In the genomic region with DNA sequence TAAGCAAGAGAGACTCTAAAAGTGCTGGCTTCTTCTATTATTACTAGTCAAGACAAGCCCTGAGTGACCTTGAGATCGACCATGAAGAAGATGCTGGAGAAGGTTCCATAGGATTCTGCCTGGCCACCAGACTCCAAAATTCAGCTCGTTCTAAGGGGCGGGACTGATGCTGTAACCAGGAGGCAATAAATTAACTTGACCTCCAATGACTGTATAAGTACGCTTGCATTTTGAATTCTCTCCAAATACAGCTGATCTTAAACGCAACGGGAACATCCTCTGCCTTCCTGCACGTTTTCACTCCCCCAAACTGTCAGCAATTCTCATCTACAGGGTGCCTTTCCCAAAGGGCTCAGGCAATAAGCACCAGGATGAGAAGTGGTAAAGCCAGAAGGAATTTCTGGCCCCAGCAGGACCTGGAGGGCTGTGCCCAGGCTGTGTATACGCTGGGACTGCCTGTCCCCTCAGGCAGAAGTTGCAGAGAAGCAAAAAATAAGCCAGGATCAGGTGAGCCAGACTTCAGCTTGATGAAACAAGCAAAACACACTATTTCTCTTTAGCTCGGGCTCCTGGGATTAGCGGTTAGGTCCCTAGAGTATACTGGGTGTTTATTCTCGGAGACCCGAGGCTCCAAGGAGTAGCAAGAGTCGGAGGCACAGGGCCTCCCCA, we compare ENCODE assay signal across 19 cellular contexts.
A peak's percentile ranks its signal among the peaks of the same experiment; 100 is the strongest.
DNase-seq lines count a peak whose midpoint lies in the region; ATAC-seq, FAIRE-seq and TF ChIP-seq lines count a peak whose summit lies in the region.
"Had no signal": no experiment of that assay in that cellular context is flagged by ENCODE, and none has a peak within 500 bp of the region (broad histone marks: within the 10 kb centered on the region; RNA-seq: fewer than 3 reads in every experiment).

No MANE protein-coding gene starts in this region.

- H3K27ac Mint-ChIP-seq in GM23338 (no peak overlapping the region), neural progenitor cell (no peak overlapping the region)
- H3K27ac Mint-ChIP-seq: CD8-positive, alpha-beta T cell had no signal

- H3K79me2 ChIP-seq in GM23338 (replicated peaks; ENCODE audit: insufficient read depth): no peaks in the 10 kb centered on the region
- no peaks in the 10 kb centered on the region for H3K79me2 ChIP-seq in H1 (ENCODE audit: control insufficient read depth in 1 of 2, insufficient read depth in 2 of 2, low read length in 2 of 2)
- H3K79me2 ChIP-seq in neural progenitor cell (ENCODE audit: low read depth): no peaks in the 10 kb centered on the region

- no peak overlapping the region for H2BK12ac ChIP-seq in H1 (ENCODE audit: low read depth, low read length)

- H2AK5ac ChIP-seq in H1 (ENCODE audit: low read depth, low read length): no peak overlapping the region

- H3K4me3 Mint-ChIP-seq in GM23338 (no peak overlapping the region), neural progenitor cell (no peak overlapping the region)
- H3K4me3 Mint-ChIP-seq: CD8-positive, alpha-beta T cell had no signal

- no peak for FAIRE-seq in H1 (lab: Jason Lieb, UNC)
- FAIRE-seq: GM12891, H54 had no signal

- no peak for TF ChIP-seq POLR2A in H1 (IDR thresholded peaks at IDR 0.05; ENCODE audit: control extremely low read depth in 1 of 2, low read depth in 2 of 2, low read length in 2 of 2)

- no peak overlapping the region for H4K8ac ChIP-seq in H1 (ENCODE audit: extremely low read depth, insufficient read depth, low read length)

- WGBS in H1 (ENCODE audit: extremely low coverage in 1 of 2, insufficient coverage in 1 of 2, insufficient read length in 1 of 2, insufficient replicate concordance in 2 of 2, low coverage in 1 of 2, low lambda C conversion rate in 2 of 2, missing lambda C conversion rate in 1 of 2), 2 experiments: 84% methylated on average over 13 of the region's 13 CpGs; no CpG with 5 or more reads in 1 of the 2 experiments

- H3K79me1 ChIP-seq in H1 (ENCODE audit: low read depth, low read length): no peaks in the 10 kb centered on the region

- H3K36me3 ChIP-seq in GM23338 (ENCODE audit: insufficient read depth): no peaks in the 10 kb centered on the region
- no peaks in the 10 kb centered on the region for H3K36me3 ChIP-seq in H1 (ENCODE audit: control insufficient read depth in 2 of 4, insufficient read depth in 4 of 4, low read length in 3 of 4)
- H3K36me3 ChIP-seq in neural progenitor cell: no peaks in the 10 kb centered on the region
- H3K36me3 ChIP-seq: BLaER1 treated with 17β-estradiol and CSF1 and Interleukin-3, amounts not matched to agents 10 nM and 100 nM had no signal

- no peak for TF ChIP-seq RAD21 in H1 (IDR thresholded peaks at IDR 0.05 in 1 of 2, conservative IDR thresholded peaks at IDR 0.05 in 1 of 2; ENCODE audit: low read depth in 2 of 2, low read length in 2 of 2)

- H2AFZ ChIP-seq in GM23338 (peak overlapping the region; percentile 64; the same call in 1 of the 2 replicates), H1 (ENCODE audit: low read length) (peak overlapping the region; percentile 26; the same call in 1 of the 2 replicates), neural progenitor cell (replicated peaks) (peak overlapping the region; percentile 48)

- no peaks in the 10 kb centered on the region for H3K27me3 ChIP-seq in GM23338 (ENCODE audit: insufficient read depth)
- H3K27me3 ChIP-seq in H1 (replicated peaks in 1 of 4; ENCODE audit: control insufficient read depth in 3 of 4, extremely low read depth in 1 of 4, insufficient read depth in 3 of 4, low read length in 3 of 4): no peaks in the 10 kb centered on the region
- no peaks in the 10 kb centered on the region for H3K27me3 ChIP-seq in neural progenitor cell
- H3K27me3 ChIP-seq: BLaER1 treated with 17β-estradiol and CSF1 and Interleukin-3, amounts not matched to agents 10 nM and 100 nM had no signal

- no peak overlapping the region for H3K56ac ChIP-seq in H1 (replicated peaks; ENCODE audit: insufficient read length, low read depth, low read length)

- H3K14ac ChIP-seq in H1 (ENCODE audit: insufficient read length): no peak overlapping the region

- H3K9me3 ChIP-seq in H1 (ENCODE audit: insufficient read depth in 2 of 2, low read depth in 1 of 2, low read length in 1 of 2): no peaks in the 10 kb centered on the region
- no peaks in the 10 kb centered on the region for H3K9me3 ChIP-seq in neural progenitor cell (ENCODE audit: low read depth)

- TF ChIP-seq CTCF in GM23338 (conservative IDR thresholded peaks at IDR 0.05; ENCODE audit: low read depth in 2 of 2) (no peak), H1 (IDR thresholded peaks at IDR 0.05; ENCODE audit: control extremely low read depth in 1 of 3, insufficient read depth in 1 of 3, low read depth in 1 of 3, low read length in 3 of 3) (no peak), neural progenitor cell (IDR thresholded peaks at IDR 0.05) (no peak)

- 0 out of 2 replicates have a peak overlapping the region, but pooled peaks have one; percentile 34 for H2BK15ac ChIP-seq in H1 (ENCODE audit: low read length)

- no peak overlapping the region for H3K27ac ChIP-seq in GM23338 (ENCODE audit: low read depth)
- H3K27ac ChIP-seq in H1 (ENCODE audit: low read depth, low read length): no peak overlapping the region
- no peak overlapping the region for H3K27ac ChIP-seq in neural progenitor cell
- H3K27ac ChIP-seq: BLaER1 treated with 17β-estradiol and CSF1 and Interleukin-3, amounts not matched to agents 10 nM and 100 nM had no signal

- H2BK120ac ChIP-seq in H1 (replicated peaks; ENCODE audit: low read depth, low read length): no peak overlapping the region

- no peak overlapping the region for H3K23ac ChIP-seq in H1 (ENCODE audit: insufficient read length)

- CTCF ChIA-PET in HEK293T (lab: Yijun Ruan, JAX) (interaction anchor here (0.5 to 0.8 kb wide), 2 partner anchors 21 to 530 kb away, joined by 3 to 5 read pairs; no protein-coding TSS in a partner anchor), H1 (lab: Charles Lee; ENCODE audit: partially characterized antibody) (interaction anchor here (0.7 to 1.3 kb wide), 2 partner anchors 11 to 58 kb away, joined by 3 to 4 read pairs; no protein-coding TSS in a partner anchor)

- no peak overlapping the region for H2BK20ac ChIP-seq in H1 (ENCODE audit: low read length)

- H3K27me3 Mint-ChIP-seq in GM23338 (ENCODE audit: insufficient read depth, low read depth, poor library complexity) (peaks cover 1% of the 10 kb centered on the region), neural progenitor cell (ENCODE audit: insufficient read depth, low read depth) (peaks cover 2% of the 10 kb centered on the region)

- H3F3A ChIP-seq in GM23338 (replicated peaks; ENCODE audit: low read depth): no peaks in the 10 kb centered on the region
- peaks cover 6% of the 10 kb centered on the region for H3F3A ChIP-seq in neural progenitor cell (ENCODE audit: low read depth)

- no peak for DNase-seq in GM23338 (ENCODE audit: low spot score)
- peak; percentile 13 for DNase-seq in HEK293T (ENCODE audit: extremely low spot score)
- DNase-seq in H1 (ENCODE audit: low read depth in 1 of 2, low spot score in 2 of 2): no peak
- no peak for DNase-seq in neural progenitor cell (ENCODE audit: low spot score)
- no peak for DNase-seq in islet precursor cell
- DNase-seq in NCI-H524 treated with DMSO at 0.1 percent for 48 hours (lab: John Stamatoyannopoulos, UW): no peak
- DNase-seq: Calu3; CD8-positive, alpha-beta T cell; NCI-H1105; NCI-H2081; NCI-H2227 treated with DMSO at 0.1 percent for 48 hours; NCI-H524; OCI-M1; Right ventricle myocardium superior; SW 1271 had no signal

- H3K9ac ChIP-seq in H1 (replicated peaks in 1 of 4; ENCODE audit: extremely low read depth in 1 of 4, low read depth in 3 of 4, low read length in 3 of 4) (no peak overlapping the region), neural progenitor cell (no peak overlapping the region)
- H3K9ac ChIP-seq: BLaER1 treated with 17β-estradiol and CSF1 and Interleukin-3, amounts not matched to agents 10 nM and 100 nM had no signal

- no peak overlapping the region for H4K91ac ChIP-seq in H1 (replicated peaks; ENCODE audit: insufficient read length, low read length)

- H3K4me2 ChIP-seq in GM23338 (no peak overlapping the region), H1 (ENCODE audit: insufficient read depth in 1 of 2, low read depth in 2 of 2, low read length in 2 of 2) (no peak overlapping the region), neural progenitor cell (no peak overlapping the region)

- no peak overlapping the region for H4K5ac ChIP-seq in H1 (ENCODE audit: insufficient read length, low read depth, low read length)

- H3K23me2 ChIP-seq in H1 (ENCODE audit: low read depth, low read length): no peaks in the 10 kb centered on the region

- H3K4me1 ChIP-seq in GM23338 (ENCODE audit: insufficient read depth) (peaks cover 15% of the 10 kb centered on the region), H1 (replicated peaks in 1 of 4; ENCODE audit: control insufficient read depth in 3 of 4, insufficient read depth in 4 of 4, low read length in 3 of 4) (peaks cover 1 to 10% (median 7%) of the 10 kb centered on the region in 4 experiments; a peak in 5 of 7 replicates), neural progenitor cell (peaks cover 8% of the 10 kb centered on the region)

- ATAC-seq in GM23338 (no peak), HG03175 (IDR thresholded peaks at IDR 0.05; ENCODE audit: unreplicated experiment) (no peak)
- ATAC-seq: CD8-positive, alpha-beta T cell had no signal

- no peak for TF ChIP-seq EP300 in H1 (IDR thresholded peaks at IDR 0.05; ENCODE audit: borderline replicate concordance in 1 of 2, low read depth in 2 of 2, low read length in 2 of 2)

- H3K9me3 Mint-ChIP-seq in GM23338: peaks cover 6% of the 10 kb centered on the region; the same call in 1 of the 3 replicates
- no peaks in the 10 kb centered on the region for H3K9me3 Mint-ChIP-seq in neural progenitor cell

- POLR2A ChIA-PET in HEK293T (lab: Yijun Ruan, JAX) (interaction anchor here (1.2 kb wide), 1 partner anchor 9 kb away, joined by 6 read pairs; no protein-coding TSS in a partner anchor), H1 (lab: Charles Lee; ENCODE audit: partially characterized antibody) (no interaction called here)

- H3K4me3 ChIP-seq in GM23338 (no peak overlapping the region), H1 (ENCODE audit: extremely low read depth in 1 of 4, insufficient read depth in 2 of 4, low read depth in 3 of 4, low read length in 4 of 4) (no peak overlapping the region), neural progenitor cell (no peak overlapping the region)
- H3K4me3 ChIP-seq: BLaER1 treated with 17β-estradiol and CSF1 and Interleukin-3, amounts not matched to agents 10 nM and 100 nM had no signal

- no peak overlapping the region for H3K18ac ChIP-seq in H1 (ENCODE audit: extremely low read depth, low read length)

- H3K4ac ChIP-seq in H1 (replicated peaks; ENCODE audit: insufficient read length, low read depth, low read length): no peak overlapping the region

- no peak overlapping the region for H2BK5ac ChIP-seq in H1 (ENCODE audit: low read depth, low read length)

- H3K4me1 Mint-ChIP-seq in GM23338 (peaks cover 39% of the 10 kb centered on the region), neural progenitor cell (no peaks in the 10 kb centered on the region)

- H4K20me1 ChIP-seq in GM23338 (replicated peaks; ENCODE audit: insufficient read depth) (no peaks in the 10 kb centered on the region), H1 (replicated peaks in 1 of 2; ENCODE audit: control insufficient read depth in 1 of 2, insufficient read depth in 2 of 2, low read length in 2 of 2) (no peaks in the 10 kb centered on the region), neural progenitor cell (ENCODE audit: low read depth) (no peaks in the 10 kb centered on the region)
- H4K20me1 ChIP-seq: BLaER1 treated with 17β-estradiol and CSF1 and Interleukin-3, amounts not matched to agents 10 nM and 100 nM had no signal

- no peaks in the 10 kb centered on the region; the same call in 2 of the 3 replicates for H3K36me3 Mint-ChIP-seq in GM23338 (ENCODE audit: low read depth)
- H3K36me3 Mint-ChIP-seq in neural progenitor cell: no peaks in the 10 kb centered on the region
- H3K36me3 Mint-ChIP-seq: CD8-positive, alpha-beta T cell had no signal

- H3K9me2 ChIP-seq in GM23338 (ENCODE audit: insufficient read depth): no peaks in the 10 kb centered on the region
